Comparison of ENCODE assay signal across 12 cellular contexts in the genomic region with DNA sequence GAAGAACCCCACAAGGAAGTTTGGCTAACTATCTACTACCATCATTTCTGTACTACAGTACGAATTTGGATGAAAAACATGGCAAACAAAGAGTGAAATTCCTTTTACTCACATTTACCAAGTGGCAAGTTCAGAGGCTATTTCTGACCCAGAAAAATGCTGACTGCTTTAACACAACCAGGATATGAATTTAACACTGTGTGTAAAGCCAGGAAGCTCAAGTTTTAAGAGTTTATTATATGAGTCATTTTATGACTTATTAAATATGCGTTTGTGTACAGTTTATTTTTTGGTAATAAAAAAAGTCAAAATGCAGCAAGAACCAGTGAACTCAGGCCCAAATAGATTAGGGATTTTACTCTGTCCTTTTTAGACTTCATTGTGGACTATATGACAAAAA. TPM values are rescaled to one million over a fixed set of nuclear protein-coding genes. Genes with fewer than 3 reads are reported as not detected.
DNase-seq lines count a peak whose midpoint lies in the region; TF ChIP-seq lines count a peak whose summit lies in the region.
"Had no signal": no experiment of that assay in that cellular context is flagged by ENCODE, and none has a peak within 500 bp of the region (broad histone marks: within the 10 kb centered on the region; RNA-seq: fewer than 3 reads in every experiment).

No MANE protein-coding gene starts in this region.

- TF ChIP-seq CTCF in PC-9 (conservative IDR thresholded peaks at IDR 0.05), result no peak
- no peak for TF ChIP-seq CTCF in epithelial cell of esophagus (IDR thresholded peaks at IDR 0.05; ENCODE audit: insufficient read depth, low read depth, low read length, missing control alignments)
- no peak for TF ChIP-seq CTCF in progenitor cell of endocrine pancreas (IDR thresholded peaks at IDR 0.05; ENCODE audit: unreplicated experiment)

- no peak overlapping the region for H3K4me3 ChIP-seq in PC-9
- no peak overlapping the region for H3K4me3 ChIP-seq in epithelial cell of esophagus (ENCODE audit: low read length)

- no peaks in the 10 kb centered on the region for H3K27me3 ChIP-seq in PC-9 (ENCODE audit: insufficient read depth, low read depth)

- H3K4me1 Mint-ChIP-seq in progenitor cell of endocrine pancreas (ENCODE audit: low read depth), result peaks cover 2% of the 10 kb centered on the region
- H3K4me1 Mint-ChIP-seq in activated CD4-positive, alpha-beta T cell treated with anti-CD3 and anti-CD28 coated beads, Interleukin-2, amount 10 ng/mL, durations not matched to agents 7 days and 5 days, result peaks cover 5% of the 10 kb centered on the region
- H3K4me1 Mint-ChIP-seq: activated naive CD4-positive, alpha-beta T cell treated with anti-CD3 and anti-CD28 coated beads, Interleukin-2, amount 50 U/mL, for 24 hours had no signal

- no peaks in the 10 kb centered on the region for H4K20me1 ChIP-seq in PC-9 (ENCODE audit: insufficient read depth)

- no peaks in the 10 kb centered on the region for H3K9me3 Mint-ChIP-seq in progenitor cell of endocrine pancreas (ENCODE audit: low read depth)
- H3K9me3 Mint-ChIP-seq in activated CD4-positive, alpha-beta T cell treated with anti-CD3 and anti-CD28 coated beads, Interleukin-2, amount 10 ng/mL, durations not matched to agents 7 days and 5 days, result no peaks in the 10 kb centered on the region
- H3K9me3 Mint-ChIP-seq: activated naive CD4-positive, alpha-beta T cell treated with anti-CD3 and anti-CD28 coated beads, Interleukin-2, amount 50 U/mL, for 24 hours had no signal

- no peaks in the 10 kb centered on the region for H3K27me3 Mint-ChIP-seq in progenitor cell of endocrine pancreas
- no peaks in the 10 kb centered on the region for H3K27me3 Mint-ChIP-seq in activated CD4-positive, alpha-beta T cell treated with anti-CD3 and anti-CD28 coated beads, Interleukin-2, amount 10 ng/mL, durations not matched to agents 7 days and 5 days
- H3K27me3 Mint-ChIP-seq: activated naive CD4-positive, alpha-beta T cell treated with anti-CD3 and anti-CD28 coated beads, Interleukin-2, amount 50 U/mL, for 24 hours had no signal

- no peak overlapping the region for H3K4me3 Mint-ChIP-seq in progenitor cell of endocrine pancreas (ENCODE audit: low read depth)
- H3K4me3 Mint-ChIP-seq in activated CD4-positive, alpha-beta T cell treated with anti-CD3 and anti-CD28 coated beads, Interleukin-2, amount 10 ng/mL, durations not matched to agents 7 days and 5 days, result no peak overlapping the region
- H3K4me3 Mint-ChIP-seq: activated naive CD4-positive, alpha-beta T cell treated with anti-CD3 and anti-CD28 coated beads, Interleukin-2, amount 50 U/mL, for 24 hours had no signal

- peak overlapping the region; percentile 10 for H3K27ac Mint-ChIP-seq in progenitor cell of endocrine pancreas
- H3K27ac Mint-ChIP-seq in activated CD4-positive, alpha-beta T cell treated with anti-CD3 and anti-CD28 coated beads, Interleukin-2, amount 10 ng/mL, durations not matched to agents 7 days and 5 days, result no peak overlapping the region
- H3K27ac Mint-ChIP-seq: activated naive CD4-positive, alpha-beta T cell treated with anti-CD3 and anti-CD28 coated beads, Interleukin-2, amount 50 U/mL, for 24 hours had no signal

- CTCF ChIA-PET in PC-9 (lab: Charles Lee), result interaction anchor here (2.6 kb wide), 1 partner anchor 143 kb away, joined by 25 read pairs; no protein-coding TSS in a partner anchor
- CTCF ChIA-PET in activated CD4-positive, alpha-beta T cell treated with anti-CD3 and anti-CD28 coated beads, Interleukin-2, amount 10 ng/mL, durations not matched to agents 7 days and 5 days (lab: Charles Lee), result interaction anchor here (0.6 to 2.7 kb wide), 4 partner anchors 8 to 326 kb away, joined by 3 to 19 read pairs (median 10); a partner anchor contains a TSS

- H3K36me3 ChIP-seq in PC-9 (ENCODE audit: low read depth), result peaks cover 4% of the 10 kb centered on the region; the same call in 1 of the 2 replicates

- H3F3A ChIP-seq in PC-9 (ENCODE audit: insufficient read depth, low read depth), result peaks cover 17% of the 10 kb centered on the region; the same call in 1 of the 2 replicates

- POLR2A ChIA-PET in PC-9 (lab: Charles Lee; ENCODE audit: unreplicated experiment), result interaction anchor here (0.7 kb wide), 1 partner anchor 87 kb away, joined by 4 read pairs; no protein-coding TSS in a partner anchor
- POLR2A ChIA-PET in activated CD4-positive, alpha-beta T cell treated with anti-CD3 and anti-CD28 coated beads, Interleukin-2, amount 10 ng/mL, durations not matched to agents 7 days and 5 days (lab: Charles Lee), result no interaction called here

- BruUV-seq in PC-9 (replicated peaks; lab: Mats Ljungman, UMichigan), result no TSS peak

- peak overlapping the region; percentile 30; the same call in 1 of the 2 replicates for H3K4me2 ChIP-seq in PC-9

- peaks cover 19% of the 10 kb centered on the region for H3K4me1 ChIP-seq in PC-9 (replicated peaks; ENCODE audit: insufficient read depth)

- H3K79me2 ChIP-seq in PC-9 (ENCODE audit: low read depth), result no peaks in the 10 kb centered on the region

- H3K9me3 ChIP-seq in PC-9 (ENCODE audit: insufficient read depth, low read depth), result no peaks in the 10 kb centered on the region

- DNase-seq in GM03348 (ENCODE audit: low spot score), result peak; percentile 64
- peak in 1 of 2 experiments; percentile 77 for DNase-seq in PC-9
- DNase-seq in epithelial cell of esophagus (ENCODE audit: low read depth), result peak; percentile 34
- DNase-seq in progenitor cell of endocrine pancreas (ENCODE audit: low spot score, unreplicated experiment), result no peak
- no peak for DNase-seq in NK-92 treated with Interleukin-12 subunit alpha and Interleukin-12 subunit beta, amount 100 ng/mL, for 24 hours (lab: John Stamatoyannopoulos, UW)
- DNase-seq in activated CD4-positive, alpha-beta T cell treated with anti-CD3 and anti-CD28 coated beads, Interleukin-2, amount 10 ng/mL, durations not matched to agents 7 days and 5 days, result no peak
- no peak for DNase-seq in HK-2 (ENCODE audit: unreplicated experiment)
- DNase-seq in NCI-H69 (lab: John Stamatoyannopoulos, UW), result no peak
- DNase-seq: activated CD4-positive, alpha-beta T cell treated with anti-CD3 and anti-CD28 coated beads for 48 hours; NCI-H345 had no signal

- H3K9me2 ChIP-seq in PC-9 (ENCODE audit: insufficient read depth), result no peaks in the 10 kb centered on the region

- H3K27ac ChIP-seq in PC-9, result peak overlapping the region; percentile 59

- H2AFZ ChIP-seq in PC-9, result no peak overlapping the region

- peaks cover 9% of the 10 kb centered on the region for H3K36me3 Mint-ChIP-seq in progenitor cell of endocrine pancreas (ENCODE audit: insufficient read depth)
- peaks cover 12% of the 10 kb centered on the region for H3K36me3 Mint-ChIP-seq in activated CD4-positive, alpha-beta T cell treated with anti-CD3 and anti-CD28 coated beads, Interleukin-2, amount 10 ng/mL, durations not matched to agents 7 days and 5 days (ENCODE audit: low read depth)

- intact Hi-C loops in PC-9 (cut with micrococcal nuclease; ENCODE audit: unreplicated experiment), result no loop called here

RNA-seq across cellular contexts. Expression of a gene that starts 58.4 kb away (rescaled TPM):
- total RNA-seq in PC-9 (2021) (1.3 and 2.2 TPM in 2 replicates), progenitor cell of endocrine pancreas (6.0 and 6.1 TPM in 2 replicates)
- total RNA-seq in activated CD4-positive, alpha-beta T cell treated with anti-CD3 and anti-CD28 coated beads, Interleukin-2, amount 10 ng/mL, durations not matched to agents 7 days and 5 days, result 1 to 10 TPM; 5.1 to 5.2 TPM
- total RNA-seq: SK-MEL-5 had no signal

Comparison
In these comparisons a context has a peak if more than half of its experiments do, and no peak if none do; other contexts are left out.
1. DNase-seq: peak in GM03348 (single experiment) and epithelial cell of esophagus (single experiment); none in progenitor cell of endocrine pancreas (single experiment), NK-92 treated with Interleukin-12 subunit alpha and Interleukin-12 subunit beta, amount 100 ng/mL, for 24 hours (single experiment), activated CD4-positive, alpha-beta T cell treated with anti-CD3 and anti-CD28 coated beads, Interleukin-2, amount 10 ng/mL, durations not matched to agents 7 days and 5 days (single experiment), HK-2 (single experiment) and NCI-H69 (single experiment).